ENCODE assay signal across 8 cellular contexts in the genomic region with DNA sequence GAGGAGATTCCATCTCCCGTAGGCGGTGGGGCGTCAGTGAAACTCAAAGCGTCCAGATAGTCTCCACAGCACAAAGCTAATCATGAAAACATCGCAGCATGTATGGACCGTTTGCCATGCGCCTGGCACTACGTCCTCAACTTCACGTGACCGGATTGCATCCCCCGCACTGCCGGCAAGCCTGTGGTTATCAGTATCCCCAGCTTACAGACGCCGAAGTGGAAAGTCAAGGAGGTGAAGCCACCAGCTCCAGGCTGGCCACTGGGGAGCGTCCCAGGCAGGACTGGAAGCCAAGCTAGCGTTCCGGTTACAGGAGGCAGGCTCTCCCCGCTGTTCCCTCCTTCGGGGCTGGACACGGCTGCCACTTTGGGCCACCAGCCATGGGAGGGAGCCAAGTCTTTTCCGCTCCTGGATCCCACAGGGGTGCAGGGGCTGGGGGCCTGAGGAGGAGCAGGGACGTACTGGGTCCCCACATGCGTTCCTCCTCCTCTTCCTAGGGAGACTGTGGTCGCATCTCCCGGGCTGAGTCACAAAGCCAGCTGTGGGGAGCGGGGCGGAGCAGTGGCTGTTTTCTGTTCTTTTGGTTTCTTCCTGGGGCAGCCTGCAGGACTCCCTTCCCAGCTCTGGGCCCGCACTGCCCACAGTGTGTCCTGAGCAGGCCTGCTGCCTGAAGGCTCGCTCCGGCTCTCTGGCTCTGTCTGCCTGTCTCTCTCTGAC. TPM values are rescaled to one million over a fixed set of nuclear protein-coding genes. Genes with fewer than 3 reads are reported as not detected.
DNase-seq lines count a peak whose midpoint lies in the region; ATAC-seq, FAIRE-seq and TF ChIP-seq lines count a peak whose summit lies in the region.

No MANE protein-coding gene starts in this region.

- peak; percentile 31 for DNase-seq in activated naive CD4-positive, alpha-beta T cell treated with anti-CD3 and anti-CD28 coated beads, Interleukin-2, amount 10 ng/mL, durations not matched to agents 7 days and 5 days
- no peak for DNase-seq in activated naive CD4-positive, alpha-beta T cell treated with Interleukin-2 at 50 U/mL for 16 hours
- DNase-seq in activated T-cell treated with anti-CD3 and anti-CD28 coated beads, Interleukin-2, amount 50 U/mL, for 4 hours: no peak
- DNase-seq in posterior cingulate gyrus: peak in 6 of 10 donors; percentile 19 to 90 (median 70)
- no peak for DNase-seq in GM12892 (ENCODE audit: insufficient read length)
- no peak for DNase-seq in NCI-H2227 (lab: John Stamatoyannopoulos, UW; ENCODE audit: unreplicated experiment)

- no peaks in the 10 kb centered on the region for H3K36me3 ChIP-seq in gastroesophageal sphincter

- peak in 1 of 4 experiments; percentile 37 for TF ChIP-seq CTCF in gastroesophageal sphincter (IDR thresholded peaks at IDR 0.05)

- peaks cover 0 to 38% (median 20%) of the 10 kb centered on the region in 3 donors for H3K4me1 ChIP-seq in gastroesophageal sphincter

- 0 to 7% methylated on average over 4 to 5 of the region's 30 CpGs for WGBS in gastroesophageal sphincter (ENCODE audit: low coverage in 1 of 2), 2 donors

- no peaks in the 10 kb centered on the region for H3K9me3 Mint-ChIP-seq in activated naive CD4-positive, alpha-beta T cell treated with anti-CD3 and anti-CD28 coated beads, Interleukin-2, amount 10 ng/mL, durations not matched to agents 7 days and 5 days
- no peaks in the 10 kb centered on the region for H3K9me3 Mint-ChIP-seq in activated T-cell treated with anti-CD3 and anti-CD28 coated beads, Interleukin-2, amount 50 U/mL, for 4 hours

- H3K27ac ChIP-seq in gastroesophageal sphincter: peak overlapping the region in 3 of 4 donors; percentile 65 to 80 (median 72)

- intact Hi-C loops in posterior cingulate gyrus (cut with DNase I): loop anchor here (5.0 to 10.0 kb wide), 3 partner anchors 42 to 115 kb away; a partner anchor contains a TSS

- no peak for FAIRE-seq in GM12892 (lab: Jason Lieb, UNC)

- no peak overlapping the region for H3K27ac Mint-ChIP-seq in activated naive CD4-positive, alpha-beta T cell treated with anti-CD3 and anti-CD28 coated beads, Interleukin-2, amount 10 ng/mL, durations not matched to agents 7 days and 5 days

- TF ChIP-seq POLR2A in gastroesophageal sphincter (IDR thresholded peaks at IDR 0.05) (no peak), GM12892 (IDR thresholded peaks at IDR 0.05; ENCODE audit: low read depth, low read length) (no peak)

- CTCF ChIA-PET in activated naive CD4-positive, alpha-beta T cell treated with anti-CD3 and anti-CD28 coated beads, Interleukin-2, amount 10 ng/mL, durations not matched to agents 7 days and 5 days (lab: Charles Lee): interaction anchor here (0.5 to 0.9 kb wide), 2 partner anchors 71 to 78 kb away, joined by 3 read pairs; no protein-coding TSS in a partner anchor

- no peak overlapping the region for H3K4me3 Mint-ChIP-seq in activated naive CD4-positive, alpha-beta T cell treated with anti-CD3 and anti-CD28 coated beads, Interleukin-2, amount 10 ng/mL, durations not matched to agents 7 days and 5 days
- peak overlapping the region; percentile 46 for H3K4me3 Mint-ChIP-seq in activated T-cell treated with anti-CD3 and anti-CD28 coated beads, Interleukin-2, amount 50 U/mL, for 4 hours

- peak; percentile 26 to 49 for ATAC-seq in activated T-cell treated with anti-CD3 and anti-CD28 coated beads, Interleukin-2, amount 50 U/mL, for 4 hours
- ATAC-seq in gastroesophageal sphincter: peak; percentile 33
- ATAC-seq in GM19351 (IDR thresholded peaks at IDR 0.05; ENCODE audit: unreplicated experiment): no peak

- peaks cover 77% of the 10 kb centered on the region for H3K27me3 Mint-ChIP-seq in activated naive CD4-positive, alpha-beta T cell treated with anti-CD3 and anti-CD28 coated beads, Interleukin-2, amount 10 ng/mL, durations not matched to agents 7 days and 5 days
- H3K27me3 Mint-ChIP-seq in activated T-cell treated with anti-CD3 and anti-CD28 coated beads, Interleukin-2, amount 50 U/mL, for 4 hours (ENCODE audit: low read depth): peaks cover 55% of the 10 kb centered on the region

- no peaks in the 10 kb centered on the region for H3K36me3 Mint-ChIP-seq in activated naive CD4-positive, alpha-beta T cell treated with anti-CD3 and anti-CD28 coated beads, Interleukin-2, amount 10 ng/mL, durations not matched to agents 7 days and 5 days
- no peaks in the 10 kb centered on the region for H3K36me3 Mint-ChIP-seq in activated T-cell treated with anti-CD3 and anti-CD28 coated beads, Interleukin-2, amount 50 U/mL, for 4 hours (ENCODE audit: insufficient read depth)

- H3K4me1 Mint-ChIP-seq in activated naive CD4-positive, alpha-beta T cell treated with anti-CD3 and anti-CD28 coated beads, Interleukin-2, amount 10 ng/mL, durations not matched to agents 7 days and 5 days: peaks cover 13% of the 10 kb centered on the region
- peaks cover 16% of the 10 kb centered on the region for H3K4me1 Mint-ChIP-seq in activated T-cell treated with anti-CD3 and anti-CD28 coated beads, Interleukin-2, amount 50 U/mL, for 4 hours (ENCODE audit: low read depth)

- no peak for TF ChIP-seq EP300 in gastroesophageal sphincter (IDR thresholded peaks at IDR 0.05)

- no peaks in the 10 kb centered on the region for H3K27me3 ChIP-seq in gastroesophageal sphincter

- no peaks in the 10 kb centered on the region for H3K9me3 ChIP-seq in gastroesophageal sphincter

- peak overlapping the region; percentile 16 to 52 for H3K4me3 ChIP-seq in gastroesophageal sphincter

RNA-seq across cellular contexts. Expression of a gene that starts 4.3 kb away (rescaled TPM):
- total RNA-seq in activated T-cell treated with anti-CD3 and anti-CD28 coated beads, Interleukin-2, amount 50 U/mL, for 4 hours: 1 to 10 TPM; 2.7 to 5.0 (median 4.0) TPM
- total RNA-seq in gastroesophageal sphincter: 10 to 100 TPM; 39.9 to 94.0 (median 66.4) TPM
- polyA plus RNA-seq in GM12892 (2012; ENCODE audit: missing spikeins): not detected

RNA-seq across cellular contexts. Expression of a gene that starts 49.2 kb away (rescaled TPM):
- not detected for total RNA-seq in activated T-cell treated with anti-CD3 and anti-CD28 coated beads, Interleukin-2, amount 50 U/mL, for 4 hours
- total RNA-seq in gastroesophageal sphincter: not detected
- not detected for polyA plus RNA-seq in GM12892 (2012; ENCODE audit: missing spikeins)

Comparison
In these comparisons a context has a peak if more than half of its experiments do, and no peak if none do; other contexts are left out.
1. DNase-seq: peak in activated naive CD4-positive, alpha-beta T cell treated with anti-CD3 and anti-CD28 coated beads, Interleukin-2, amount 10 ng/mL, durations not matched to agents 7 days and 5 days (single experiment) and posterior cingulate gyrus (6 of 10); none in activated naive CD4-positive, alpha-beta T cell treated with Interleukin-2 at 50 U/mL for 16 hours (single experiment), activated T-cell treated with anti-CD3 and anti-CD28 coated beads, Interleukin-2, amount 50 U/mL, for 4 hours (single experiment), GM12892 (single experiment) and NCI-H2227 (single experiment).
2. RNA of a gene that starts 4.3 kb away (total RNA-seq): 39.9 to 94.0 TPM in gastroesophageal sphincter; 2.7 to 5.0 TPM in activated T-cell treated with anti-CD3 and anti-CD28 coated beads, Interleukin-2, amount 50 U/mL, for 4 hours; every median in the first group is over 4 times any median in the second.